Comparison of ENCODE assay signal across 15 cellular contexts in the genomic region with DNA sequence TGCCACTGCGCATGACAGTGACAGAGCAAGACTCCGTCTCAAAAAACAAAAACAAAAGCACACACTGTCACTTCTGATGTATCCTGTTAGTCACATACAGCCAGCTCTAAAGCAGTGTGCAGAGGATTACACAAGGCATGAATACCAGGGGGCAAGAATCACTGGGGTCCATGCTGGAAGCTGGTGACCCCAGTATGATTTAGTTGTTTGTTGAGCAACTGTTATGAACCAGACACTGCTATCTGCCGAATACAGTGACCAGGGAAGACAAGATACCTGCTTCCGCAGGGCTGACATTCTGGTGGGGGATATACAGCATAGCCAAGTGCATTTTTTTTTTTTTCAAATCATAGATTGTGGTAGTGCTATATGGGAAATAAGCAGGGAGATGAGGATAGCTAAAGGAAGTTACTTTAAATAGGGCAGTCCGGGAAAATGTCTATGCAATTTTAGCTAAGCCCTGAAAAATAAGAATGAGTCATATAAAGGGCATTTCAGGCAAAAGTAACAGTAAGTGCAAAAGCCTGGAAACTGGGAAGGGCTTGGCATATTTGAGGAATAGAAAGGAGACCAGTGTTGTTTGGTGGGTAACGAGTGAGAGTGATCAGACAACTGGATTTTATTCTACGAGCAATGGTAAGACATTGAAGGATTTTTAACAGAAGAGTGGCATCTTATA.
A peak's percentile ranks its signal among the peaks of the same experiment; 100 is the strongest.
DNase-seq lines count a peak whose midpoint lies in the region; ATAC-seq, FAIRE-seq and TF ChIP-seq lines count a peak whose summit lies in the region.
"Had no signal": no experiment of that assay in that cellular context is flagged by ENCODE, and none has a peak within 500 bp of the region (broad histone marks: within the 10 kb centered on the region; RNA-seq: fewer than 3 reads in every experiment).

No MANE protein-coding gene starts in this region.

- no peak overlapping the region for H3K56ac ChIP-seq in mesendoderm (ENCODE audit: low read length)

- H4K5ac ChIP-seq in mesendoderm (ENCODE audit: low read length): no peak overlapping the region

- H3K36me3 ChIP-seq in right atrium auricular region (no peaks in the 10 kb centered on the region), mesendoderm (ENCODE audit: control insufficient read depth, insufficient read depth, low read length) (no peaks in the 10 kb centered on the region)
- H3K36me3 ChIP-seq: tibial artery had no signal

- no peak overlapping the region for H3K4me3 ChIP-seq in right atrium auricular region
- no peak overlapping the region for H3K4me3 ChIP-seq in right cardiac atrium (ENCODE audit: low read length)
- no peak overlapping the region for H3K4me3 ChIP-seq in astrocyte of the spinal cord (ENCODE audit: low read depth, low read length)
- H3K4me3 ChIP-seq in mesendoderm (ENCODE audit: low read length): no peak overlapping the region
- H3K4me3 ChIP-seq: tibial artery had no signal

- DNase-seq in right atrium auricular region (ENCODE audit: low spot score): peak; percentile 5
- no peak for DNase-seq in right cardiac atrium
- DNase-seq in astrocyte of the spinal cord (ENCODE audit: low read depth, low spot score): peak; percentile 63
- peak; percentile 54 for DNase-seq in hepatic stellate cell (ENCODE audit: low spot score)
- DNase-seq in putamen (ENCODE audit: low spot score): no peak
- DNase-seq in NOMO-1 treated with dmso at 0.1 percent for 144 hours (lab: John Stamatoyannopoulos, UW; ENCODE audit: unreplicated experiment): no peak
- DNase-seq in mesendoderm: no peak
- DNase-seq in H54 (ENCODE audit: insufficient read length, low spot score): no peak
- DNase-seq: activated CD4-positive, alpha-beta T cell treated with anti-CD3 and anti-CD28 coated beads, Interleukin-2, amount 10 ng/mL, durations not matched to agents 24 days and 14 days; DMS 273 treated with DMSO at 0.1 percent for 48 hours; MV-4-11; naive thymus-derived CD4-positive, alpha-beta T cell; small intestine; tibial artery had no signal

- H3K27ac ChIP-seq in right atrium auricular region: no peak overlapping the region
- no peak overlapping the region for H3K27ac ChIP-seq in right cardiac atrium (ENCODE audit: low read length)
- H3K27ac ChIP-seq in mesendoderm (ENCODE audit: low read depth, low read length): no peak overlapping the region
- H3K27ac ChIP-seq: tibial artery had no signal

- no peaks in the 10 kb centered on the region for H3K4me1 ChIP-seq in right atrium auricular region
- no peaks in the 10 kb centered on the region for H3K4me1 ChIP-seq in right cardiac atrium (ENCODE audit: control insufficient read depth, insufficient read depth, low read length)
- H3K4me1 ChIP-seq in mesendoderm (ENCODE audit: control insufficient read depth, low read depth, low read length): no peaks in the 10 kb centered on the region

- no peak overlapping the region for H2BK5ac ChIP-seq in mesendoderm (ENCODE audit: low read length)

- no peak overlapping the region for H3K9ac ChIP-seq in mesendoderm (ENCODE audit: low read length)

- no peak overlapping the region for H3K4ac ChIP-seq in mesendoderm (ENCODE audit: low read depth, low read length)

- no peaks in the 10 kb centered on the region for H3K79me2 ChIP-seq in mesendoderm (ENCODE audit: control insufficient read depth, insufficient read depth, low read length)

- H2AK5ac ChIP-seq in mesendoderm (ENCODE audit: low read length): no peak overlapping the region

- no peaks in the 10 kb centered on the region for H3K79me1 ChIP-seq in mesendoderm (ENCODE audit: low read length)

- FAIRE-seq in H54 (lab: Jason Lieb, UNC): no peak
- FAIRE-seq: islet of Langerhans, small intestine had no signal

- no peak overlapping the region for H2BK120ac ChIP-seq in mesendoderm (ENCODE audit: low read depth, low read length)

- H3K18ac ChIP-seq in mesendoderm (ENCODE audit: low read length): no peak overlapping the region

- H3K27me3 ChIP-seq in right atrium auricular region (no peaks in the 10 kb centered on the region), right cardiac atrium (ENCODE audit: control insufficient read depth, insufficient read depth) (no peaks in the 10 kb centered on the region), mesendoderm (ENCODE audit: insufficient read depth, low read length, poor library complexity) (no peaks in the 10 kb centered on the region)
- H3K27me3 ChIP-seq: tibial artery had no signal

- H3K23ac ChIP-seq in mesendoderm (ENCODE audit: low read length): no peak overlapping the region

- H3K9me3 ChIP-seq in right atrium auricular region (no peaks in the 10 kb centered on the region), right cardiac atrium (ENCODE audit: control insufficient read depth, low read length) (no peaks in the 10 kb centered on the region)
- H3K9me3 ChIP-seq: tibial artery had no signal

- H3K4me2 ChIP-seq in mesendoderm (ENCODE audit: low read length): no peak overlapping the region

- intact Hi-C loops in right cardiac atrium (cut with DNase I): no loop called here

- no peak overlapping the region for H2BK15ac ChIP-seq in mesendoderm (replicated peaks; ENCODE audit: low read depth)

- WGBS in right cardiac atrium: 81% methylated on average over 7 of the region's 7 CpGs
- no CpG with 5 or more reads among the region's 7 CpGs for WGBS in mesendoderm (ENCODE audit: extremely low coverage, insufficient coverage, low lambda C conversion rate)

- ATAC-seq in right cardiac atrium: no peak
- ATAC-seq: naive thymus-derived CD4-positive, alpha-beta T cell had no signal

- no peak overlapping the region for H4K8ac ChIP-seq in mesendoderm (ENCODE audit: low read depth, low read length)

- in situ Hi-C loops in astrocyte of the spinal cord (cut with HindIII; ENCODE audit: low sequenced_read_pairs): no loop called here

- TF ChIP-seq POLR2A in H54 (IDR thresholded peaks at IDR 0.05; ENCODE audit: low read depth, low read length): no peak

- no peak for TF ChIP-seq CTCF in right atrium auricular region (IDR thresholded peaks at IDR 0.05)
- no peak for TF ChIP-seq CTCF in astrocyte of the spinal cord (IDR thresholded peaks at IDR 0.05; ENCODE audit: low read depth, low read length)

Comparison
In these comparisons a context has a peak if more than half of its experiments do, and no peak if none do; other contexts are left out.
1. DNase-seq: peak in right atrium auricular region (single experiment), astrocyte of the spinal cord (single experiment) and hepatic stellate cell (single experiment); none in right cardiac atrium (0 of 3), putamen (single experiment), NOMO-1 treated with dmso at 0.1 percent for 144 hours (single experiment), mesendoderm (single experiment) and H54 (single experiment).